26 cellular contexts compared by ENCODE assay signal in genomic region chr12:39173689-39174088, GRCh38.
DNase-seq lines count a peak whose midpoint lies in the region; ATAC-seq and TF ChIP-seq lines count a peak whose summit lies in the region.
"Had no signal": no experiment of that assay in that cellular context is flagged by ENCODE, and none has a peak within 500 bp of the region (broad histone marks: within the 10 kb centered on the region; RNA-seq: fewer than 3 reads in every experiment).

No MANE protein-coding gene starts in this region.

- H3K4me1 ChIP-seq in SK-N-SH (ENCODE audit: control insufficient read depth in 1 of 2, insufficient read depth in 2 of 2, low read depth in 1 of 2, low read length in 1 of 2) (no peaks in the 10 kb centered on the region), neural progenitor cell (no peaks in the 10 kb centered on the region)
- H3K4me1 ChIP-seq: body of pancreas, colonic mucosa had no signal

- DNase-seq in DMS53 (lab: John Stamatoyannopoulos, UW) (peak; percentile 52), DMS53 treated with DMSO at 0.1 percent for 48 hours (lab: John Stamatoyannopoulos, UW; ENCODE audit: unreplicated experiment) (no peak), SK-N-SH (no peak), medulla oblongata (ENCODE audit: extremely low spot score) (no peak), neural progenitor cell (ENCODE audit: low spot score) (no peak)
- DNase-seq in stimulated activated CD4-positive, alpha-beta T cell treated with anti-CD3 and anti-CD28 coated beads, Interleukin-12 subunit alpha, Interleukin-12 subunit beta, amount 100 ng/mL, for 4 hours, result no peak
- DNase-seq: activated B cell treated with CpG ODN at 0.5 μM for 24 hours; activated CD4-positive, alpha-beta memory T cell treated with anti-CD3 and anti-CD28 coated beads, Interleukin-2, amount 10 ng/mL, durations not matched to agents 7 days and 5 days; activated naive CD4-positive, alpha-beta T cell treated with anti-CD3 and anti-CD28 coated beads, Interleukin-2, amount 50 U/mL, for 16 hours; activated T-cell treated with anti-CD3 and anti-CD28 coated beads, Interleukin-2, amount 50 U/mL, for 1 hour; body of pancreas; colonic mucosa; hypothalamus; KBM-7; NCI-H1092; NCI-H526; SHP77 treated with DMSO at 0.1 percent for 48 hours; stimulated activated CD4-positive, alpha-beta T cell treated with anti-CD3 and anti-CD28 coated beads, Interleukin-4, amount 100 ng/mL, for 4 hours had no signal

- H3K36me3 Mint-ChIP-seq in neural progenitor cell, result no peaks in the 10 kb centered on the region
- H3K36me3 Mint-ChIP-seq: natural killer cell treated with Interleukin-12 subunit alpha and Interleukin-12 subunit beta and Interleukin-15 and Interleukin-18, amount 100 ng/mL, for 72 hours had no signal

- no peaks in the 10 kb centered on the region for H3K4me1 Mint-ChIP-seq in neural progenitor cell
- H3K4me1 Mint-ChIP-seq: activated B cell treated with CpG ODN at 0.5 μM for 24 hours; activated CD4-positive, alpha-beta memory T cell treated with anti-CD3 and anti-CD28 coated beads, Interleukin-2, amount 10 ng/mL, durations not matched to agents 7 days and 5 days; B cell had no signal

- no peaks in the 10 kb centered on the region for H3K9me2 ChIP-seq in SK-N-SH

- no peaks in the 10 kb centered on the region for H3K36me3 ChIP-seq in SK-N-SH (replicated peaks in 1 of 2; ENCODE audit: control insufficient read depth in 1 of 2, insufficient read depth in 2 of 2, low read length in 1 of 2)
- H3K36me3 ChIP-seq in neural progenitor cell, result no peaks in the 10 kb centered on the region
- H3K36me3 ChIP-seq: colonic mucosa had no signal

- H3K9me3 ChIP-seq in SK-N-SH (peaks cover 4% of the 10 kb centered on the region; the same call in 1 of the 2 replicates), neural progenitor cell (ENCODE audit: low read depth) (no peaks in the 10 kb centered on the region)
- H3K9me3 ChIP-seq: body of pancreas, colonic mucosa had no signal

- H3K4me2 ChIP-seq in SK-N-SH (peak overlapping the region; percentile 36), neural progenitor cell (no peak overlapping the region)

- 28% methylated on average over 2 of the region's 2 CpGs for WGBS in SK-N-SH (ENCODE audit: low lambda C conversion rate)

- H2AFZ ChIP-seq in SK-N-SH (ENCODE audit: low read depth), result no peak overlapping the region
- H2AFZ ChIP-seq in neural progenitor cell (replicated peaks), result no peak overlapping the region

- H3K9me3 Mint-ChIP-seq in neural progenitor cell, result no peaks in the 10 kb centered on the region
- H3K9me3 Mint-ChIP-seq: activated B cell treated with CpG ODN at 0.5 μM for 24 hours; activated CD4-positive, alpha-beta memory T cell treated with anti-CD3 and anti-CD28 coated beads, Interleukin-2, amount 10 ng/mL, durations not matched to agents 7 days and 5 days; T-helper 2 cell treated with Interferon-gamma antibody and Interleukin-4, amounts not matched to agents 5 μg/mL and 100 μg/mL, for 36 hours had no signal

- H3K27me3 ChIP-seq in SK-N-SH (ENCODE audit: insufficient read depth), result no peaks in the 10 kb centered on the region
- H3K27me3 ChIP-seq in neural progenitor cell, result no peaks in the 10 kb centered on the region
- H3K27me3 ChIP-seq: body of pancreas, colonic mucosa had no signal

- H3F3A ChIP-seq in SK-N-SH (replicated peaks; ENCODE audit: insufficient read depth), result no peaks in the 10 kb centered on the region
- H3F3A ChIP-seq in neural progenitor cell (ENCODE audit: low read depth), result no peaks in the 10 kb centered on the region

- H3K9ac ChIP-seq in SK-N-SH (no peak overlapping the region), neural progenitor cell (no peak overlapping the region)

- H4K20me1 ChIP-seq in SK-N-SH (ENCODE audit: insufficient read depth), result no peaks in the 10 kb centered on the region
- H4K20me1 ChIP-seq in neural progenitor cell (ENCODE audit: low read depth), result no peaks in the 10 kb centered on the region

- no peak for TF ChIP-seq EP300 in SK-N-SH (IDR thresholded peaks at IDR 0.05; ENCODE audit: borderline replicate concordance in 1 of 2, low read depth in 1 of 2, low read length in 1 of 2)

- no peak overlapping the region for H3K27ac Mint-ChIP-seq in neural progenitor cell
- H3K27ac Mint-ChIP-seq: activated B cell treated with CpG ODN at 0.5 μM for 24 hours; activated CD4-positive, alpha-beta memory T cell treated with anti-CD3 and anti-CD28 coated beads, Interleukin-2, amount 10 ng/mL, durations not matched to agents 7 days and 5 days; B cell; natural killer cell treated with Interleukin-12 subunit alpha and Interleukin-12 subunit beta and Interleukin-15 and Interleukin-18, amount 100 ng/mL, for 72 hours; progenitor cell of endocrine pancreas; T-helper 2 cell treated with Interferon-gamma antibody and Interleukin-4, amounts not matched to agents 5 μg/mL and 100 μg/mL, for 36 hours had no signal

- H3K4me3 Mint-ChIP-seq in neural progenitor cell, result no peak overlapping the region
- H3K4me3 Mint-ChIP-seq: activated B cell treated with CpG ODN at 0.5 μM for 24 hours; activated CD4-positive, alpha-beta memory T cell treated with anti-CD3 and anti-CD28 coated beads, Interleukin-2, amount 10 ng/mL, durations not matched to agents 7 days and 5 days; B cell; natural killer cell treated with Interleukin-12 subunit alpha and Interleukin-12 subunit beta and Interleukin-15 and Interleukin-18, amount 100 ng/mL, for 72 hours; T-helper 2 cell treated with Interferon-gamma antibody and Interleukin-4, amounts not matched to agents 5 μg/mL and 100 μg/mL, for 36 hours had no signal

- CTCF ChIA-PET in SK-N-SH (lab: Yijun Ruan, JAX), result no interaction called here

- H3K4me3 ChIP-seq in SK-N-SH (ENCODE audit: low read depth in 2 of 2, low read length in 1 of 2) (no peak overlapping the region), neural progenitor cell (no peak overlapping the region)
- H3K4me3 ChIP-seq: body of pancreas, colonic mucosa, skin epidermis had no signal

- H3K79me2 ChIP-seq in SK-N-SH (ENCODE audit: insufficient read depth), result no peaks in the 10 kb centered on the region
- no peaks in the 10 kb centered on the region for H3K79me2 ChIP-seq in neural progenitor cell (ENCODE audit: low read depth)

- no peaks in the 10 kb centered on the region for H3K27me3 Mint-ChIP-seq in neural progenitor cell (ENCODE audit: insufficient read depth, low read depth)
- H3K27me3 Mint-ChIP-seq: activated B cell treated with CpG ODN at 0.5 μM for 24 hours; activated CD4-positive, alpha-beta memory T cell treated with anti-CD3 and anti-CD28 coated beads, Interleukin-2, amount 10 ng/mL, durations not matched to agents 7 days and 5 days; B cell; natural killer cell treated with Interleukin-12 subunit alpha and Interleukin-12 subunit beta and Interleukin-15 and Interleukin-18, amount 100 ng/mL, for 72 hours; progenitor cell of endocrine pancreas had no signal

- TF ChIP-seq CTCF in SK-N-SH (IDR thresholded peaks at IDR 0.05) (no peak), neural progenitor cell (IDR thresholded peaks at IDR 0.05) (no peak)

- ATAC-seq in HG02759 (IDR thresholded peaks at IDR 0.05; ENCODE audit: unreplicated experiment), result peak; percentile 72
- ATAC-seq in HG02571 (IDR thresholded peaks at IDR 0.05; ENCODE audit: unreplicated experiment), result no peak
- ATAC-seq: body of pancreas had no signal

- POLR2A ChIA-PET in SK-N-SH (lab: Yijun Ruan, JAX), result no interaction called here

- no peak for TF ChIP-seq RAD21 in SK-N-SH (IDR thresholded peaks at IDR 0.05; ENCODE audit: low read length)

- H3K27ac ChIP-seq in SK-N-SH (ENCODE audit: low read depth in 2 of 2, low read length in 1 of 2) (no peak overlapping the region), neural progenitor cell (no peak overlapping the region)
- H3K27ac ChIP-seq: 22Rv1, body of pancreas, colonic mucosa, skin epidermis had no signal

TF ChIP-seq in SK-N-SH, 30 proteins besides CTCF, POLR2A, EP300 and RAD21:
- no peak for TF ChIP-seq POLR2AphosphoS5 (IDR thresholded peaks at IDR 0.05; ENCODE audit: low read depth, low read length)
- no peak for TF ChIP-seq MXI1 (IDR thresholded peaks at IDR 0.05; ENCODE audit: low read depth, low read length)
- no peak for TF ChIP-seq SMC3 (IDR thresholded peaks at IDR 0.05; ENCODE audit: low read depth, low read length)
- no peak for TF ChIP-seq NRF1 (IDR thresholded peaks at IDR 0.05; ENCODE audit: low read depth, low read length)
- TF ChIP-seq YY1 (IDR thresholded peaks at IDR 0.05; ENCODE audit: low read depth), result no peak
TF ChIP-seq in SK-N-SH: peak in this region for 0.
